Comparison of ENCODE assay signal across 8 cellular contexts in the genomic region with DNA sequence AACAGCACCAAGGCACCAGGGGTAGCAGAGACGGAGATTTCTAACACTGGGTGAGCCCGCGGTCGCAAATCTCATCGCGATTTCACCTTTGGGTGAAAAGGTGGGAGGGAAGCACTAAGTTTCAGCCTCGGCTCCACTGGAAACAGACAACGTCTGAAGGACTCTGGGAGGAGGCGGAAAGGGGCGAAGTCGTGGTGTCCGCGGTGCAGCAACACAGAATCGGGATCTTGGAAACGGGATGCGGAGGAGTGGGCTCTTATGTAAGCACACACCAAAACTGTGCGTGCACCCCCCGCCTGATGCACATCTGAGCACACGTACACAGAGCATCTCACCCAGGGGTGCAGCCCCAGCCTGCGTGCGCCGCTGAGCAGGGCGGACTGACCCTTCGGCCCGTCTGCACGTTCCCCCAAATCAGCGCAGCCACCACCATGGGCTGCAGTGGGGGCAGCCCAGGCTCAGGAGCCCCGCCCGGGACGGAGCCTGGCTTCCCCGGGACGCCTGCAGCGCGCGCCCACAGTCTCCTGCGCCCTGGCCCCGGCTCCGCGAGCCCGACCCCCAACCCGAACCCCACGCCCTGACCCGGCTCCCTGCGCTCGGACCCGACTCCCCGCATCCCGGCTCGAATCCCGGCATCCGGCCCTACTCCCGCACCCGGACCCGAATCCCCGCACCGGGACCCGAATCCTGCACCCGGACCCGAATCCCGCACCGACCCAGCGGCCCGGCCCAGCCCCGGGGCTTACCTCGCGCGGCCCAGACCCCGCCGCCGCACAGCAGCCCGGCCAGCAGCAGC. TPM values are rescaled to one million over a fixed set of nuclear protein-coding genes. Genes with fewer than 3 reads are reported as not detected.
A peak's percentile ranks its signal among the peaks of the same experiment; 100 is the strongest.
DNase-seq lines count a peak whose midpoint lies in the region; ATAC-seq and TF ChIP-seq lines count a peak whose summit lies in the region.

No MANE protein-coding gene starts in this region.

- no peaks in the 10 kb centered on the region for H3K36me3 ChIP-seq in effector memory CD4-positive, alpha-beta T cell (ENCODE audit: control insufficient read depth, insufficient read depth, low read length)
- H3K36me3 ChIP-seq in mucosa of descending colon (ENCODE audit: low read depth) (no peaks in the 10 kb centered on the region), thyroid gland (no peaks in the 10 kb centered on the region)

- H3K9me3 ChIP-seq in effector memory CD4-positive, alpha-beta T cell (ENCODE audit: control insufficient read depth, low read length), result no peaks in the 10 kb centered on the region
- H3K9me3 ChIP-seq in mucosa of descending colon, result no peaks in the 10 kb centered on the region
- H3K9me3 ChIP-seq in thyroid gland, result no peaks in the 10 kb centered on the region

- 0% methylated on average over 17 to 33 of the region's 71 CpGs for WGBS in thyroid gland, 2 donors

- H3K27ac ChIP-seq in VCaP, result peak overlapping the region; percentile 99
- peak overlapping the region; percentile 64 for H3K27ac ChIP-seq in effector memory CD4-positive, alpha-beta T cell (ENCODE audit: insufficient read depth, low read length, poor library complexity, severe bottlenecking)
- H3K27ac ChIP-seq in thyroid gland, result peak overlapping the region; percentile 72 to 92 (median 75)

- intact Hi-C loops in mucosa of descending colon (cut with DNase I, micrococcal nuclease), result no loop called here
- intact Hi-C loops in thyroid gland (cut with DNase I), result no loop called here

- no peak for TF ChIP-seq CTCF in VCaP (conservative IDR thresholded peaks at IDR 0.05)
- TF ChIP-seq CTCF in mucosa of descending colon (IDR thresholded peaks at IDR 0.05), result no peak
- TF ChIP-seq CTCF in thyroid gland (IDR thresholded peaks at IDR 0.05), result no peak

- peak; percentile 22 for ATAC-seq in HG03139 (IDR thresholded peaks at IDR 0.05; ENCODE audit: unreplicated experiment)
- ATAC-seq in mucosa of descending colon, result peak; percentile 0
- no peak for ATAC-seq in GM21447 (IDR thresholded peaks at IDR 0.05; ENCODE audit: unreplicated experiment)

- DNase-seq in G401 (ENCODE audit: low spot score) (peak; percentile 55), mucosa of descending colon (peak; percentile 50 to 71 (median 66)), thyroid gland (peak; percentile 21 to 27), SK-N-DZ (ENCODE audit: low spot score) (no peak)
- DNase-seq in effector memory CD4-positive, alpha-beta T cell, result no peak

- in situ Hi-C loops in G401 (cut with HindIII; ENCODE audit: low sequenced_read_pairs), result no loop called here

- no peaks in the 10 kb centered on the region for H3K27me3 ChIP-seq in effector memory CD4-positive, alpha-beta T cell (replicated peaks; ENCODE audit: control insufficient read depth, insufficient read depth, low read length, poor library complexity, severe bottlenecking)
- no peaks in the 10 kb centered on the region for H3K27me3 ChIP-seq in thyroid gland

- peaks cover 30% of the 10 kb centered on the region for H3K4me1 ChIP-seq in effector memory CD4-positive, alpha-beta T cell (ENCODE audit: control insufficient read depth, insufficient read depth, low read length, poor library complexity, severe bottlenecking)
- peaks cover 30% of the 10 kb centered on the region for H3K4me1 ChIP-seq in mucosa of descending colon (ENCODE audit: low read depth)
- H3K4me1 ChIP-seq in thyroid gland, result peaks cover 7 to 26% of the 10 kb centered on the region in 2 donors

- no peak for TF ChIP-seq POLR2A in thyroid gland (IDR thresholded peaks at IDR 0.05)

- peak overlapping the region; percentile 96 for H3K4me3 ChIP-seq in effector memory CD4-positive, alpha-beta T cell (ENCODE audit: insufficient read depth, low read depth, low read length, poor library complexity, severe bottlenecking)
- H3K4me3 ChIP-seq in mucosa of descending colon (peak overlapping the region; percentile 80), thyroid gland (replicated peaks in 1 of 3) (peak overlapping the region; percentile 44 to 99 (median 76))

RNA-seq across cellular contexts. Expression of a gene that starts 0.7 kb away (rescaled TPM):
- total RNA-seq in G401 (2014; rRNA removed; shearing (Covaris generic)), result 136 and 175 TPM in 2 replicates
- total RNA-seq in mucosa of descending colon, result 100 to 1,000 TPM; 166 to 275 (median 224) TPM
- 10 to 100 TPM; 59.5 to 85.0 (median 81.5) TPM for total RNA-seq in thyroid gland
- 31.0 and 37.5 TPM in 2 replicates for polyA plus RNA-seq in SK-N-DZ (2014; cell fraction: cytosol; rRNA removed)
- polyA plus RNA-seq in SK-N-DZ (2014; cell fraction: nucleus; rRNA removed), result 17.5 and 26.6 TPM in 2 replicates

Comparison
In these comparisons a context has a peak if more than half of its experiments do, and no peak if none do; other contexts are left out.
1. DNase-seq: peak in G401 (single experiment), mucosa of descending colon (3 of 3) and thyroid gland (2 of 2); none in effector memory CD4-positive, alpha-beta T cell (0 of 3) and SK-N-DZ (single experiment).
2. Peak in every context shown above with its lines, with median percentiles within 50 percentile points of each other: H3K27ac ChIP-seq and H3K4me3 ChIP-seq.